In the genomic region with DNA sequence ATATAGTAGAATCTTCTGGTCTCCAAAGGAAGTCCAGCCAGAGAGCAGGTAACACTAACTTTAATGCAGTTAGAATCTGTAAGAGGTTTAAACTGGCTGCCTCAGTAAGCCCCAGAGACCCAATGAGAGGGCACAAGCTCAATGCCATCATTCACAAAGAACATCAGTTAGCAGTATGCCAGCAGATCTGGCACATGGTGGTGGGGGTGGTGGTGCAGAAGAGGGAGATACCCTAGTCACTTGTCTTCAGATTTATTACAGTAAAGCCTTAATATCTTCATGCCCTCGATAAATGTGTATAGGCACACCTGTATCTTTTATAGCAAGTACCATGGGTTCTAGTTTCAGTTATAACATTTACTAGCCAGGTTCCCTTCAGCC, we compare ENCODE assay signal across 13 cellular contexts.
A peak's percentile ranks its signal among the peaks of the same experiment; 100 is the strongest.
DNase-seq lines count a peak whose midpoint lies in the region; ATAC-seq and TF ChIP-seq lines count a peak whose summit lies in the region.
"Had no signal": no experiment of that assay in that cellular context is flagged by ENCODE, and none has a peak within 500 bp of the region (broad histone marks: within the 10 kb centered on the region; RNA-seq: fewer than 3 reads in every experiment).

No MANE protein-coding gene starts in this region.

- H3K27ac ChIP-seq in left ventricle myocardium inferior (replicated peaks) (peak overlapping the region; percentile 92), vagina (peak overlapping the region; percentile 79)

- no peaks in the 10 kb centered on the region for H3K27me3 ChIP-seq in left ventricle myocardium inferior (ENCODE audit: low read depth)
- H3K27me3 ChIP-seq in vagina, result no peaks in the 10 kb centered on the region

- CTCF ChIA-PET in activated CD8-positive, alpha-beta T cell treated with anti-CD3 and anti-CD28 coated beads, Interleukin-2, amount 10 ng/mL, durations not matched to agents 7 days and 5 days (lab: Charles Lee), result interaction anchor here (1.1 kb wide), 1 partner anchor 100 kb away, joined by 3 read pairs; no protein-coding TSS in a partner anchor

- H3K36me3 ChIP-seq in left ventricle myocardium inferior, result no peaks in the 10 kb centered on the region
- no peaks in the 10 kb centered on the region for H3K36me3 ChIP-seq in vagina

- H3K36me3 Mint-ChIP-seq in progenitor cell of endocrine pancreas (ENCODE audit: insufficient read depth), result no peaks in the 10 kb centered on the region
- no peaks in the 10 kb centered on the region for H3K36me3 Mint-ChIP-seq in activated CD8-positive, alpha-beta T cell treated with anti-CD3 and anti-CD28 coated beads, Interleukin-2, amount 10 ng/mL, durations not matched to agents 7 days and 5 days (ENCODE audit: low read depth)

- no peak overlapping the region for H3K4me3 ChIP-seq in left ventricle myocardium inferior
- H3K4me3 ChIP-seq in vagina, result no peak overlapping the region

- peak; percentile 31 for DNase-seq in NCI-H1105 (lab: John Stamatoyannopoulos, UW)
- DNase-seq in NCI-H1105 treated with DMSO at 0.1 percent for 48 hours (lab: John Stamatoyannopoulos, UW), result no peak
- DNase-seq in left ventricle myocardium inferior, result peak; percentile 31
- no peak for DNase-seq in progenitor cell of endocrine pancreas (ENCODE audit: low spot score, unreplicated experiment)
- no peak for DNase-seq in vagina (ENCODE audit: extremely low spot score in 2 of 2)
- DNase-seq in NCI-H2171 treated with DMSO at 0.1 percent for 48 hours (lab: John Stamatoyannopoulos, UW), result no peak
- DNase-seq in activated CD8-positive, alpha-beta T cell treated with anti-CD3 and anti-CD28 coated beads, Interleukin-2, amount 10 ng/mL, durations not matched to agents 7 days and 5 days, result no peak
- DNase-seq: 8988T; activated CD4-positive, CD25-positive, alpha-beta regulatory T cell treated with anti-CD3 and anti-CD28 coated beads, Interleukin-2, amount 50 U/mL, for 72 hours; stimulated activated naive CD8-positive, alpha-beta T cell treated with anti-CD3 and anti-CD28 coated beads, Interleukin-15, amount 100 ng/mL, for 72 hours; SW 1271 had no signal

- intact Hi-C loops in left ventricle myocardium inferior (cut with micrococcal nuclease) (loop anchor here (10.0 kb wide), 1 partner anchor 80 kb away; no protein-coding TSS in a partner anchor), vagina (cut with DNase I) (no loop called here)

- POLR2A ChIA-PET in activated CD8-positive, alpha-beta T cell treated with anti-CD3 and anti-CD28 coated beads, Interleukin-2, amount 10 ng/mL, durations not matched to agents 7 days and 5 days (lab: Charles Lee), result no interaction called here

- TF ChIP-seq POLR2A in vagina (IDR thresholded peaks at IDR 0.05), result no peak

- H3K27ac Mint-ChIP-seq in progenitor cell of endocrine pancreas, result peak overlapping the region; percentile 92
- H3K27ac Mint-ChIP-seq in activated CD8-positive, alpha-beta T cell treated with anti-CD3 and anti-CD28 coated beads, Interleukin-2, amount 10 ng/mL, durations not matched to agents 7 days and 5 days, result no peak overlapping the region
- H3K27ac Mint-ChIP-seq: activated T-helper 1 cell treated with anti-CD3 and anti-CD28 coated beads, Interleukin-12 subunit alpha, Interleukin-12 subunit beta, Interleukin-2, Interleukin-4 antibody, amounts not matched to agents 30 ng/mL and 10 ng/mL and 1 ng/mL, durations not matched to agents 14 hours and 24 hours and 36 hours; stimulated activated naive CD8-positive, alpha-beta T cell treated with anti-CD3 and anti-CD28 coated beads, Interleukin-15, amount 100 ng/mL, for 72 hours had no signal

- peaks cover 98% of the 10 kb centered on the region for H3K4me1 ChIP-seq in left ventricle myocardium inferior
- peaks cover 40% of the 10 kb centered on the region for H3K4me1 ChIP-seq in vagina

- H3K9me3 Mint-ChIP-seq in progenitor cell of endocrine pancreas (ENCODE audit: low read depth), result no peaks in the 10 kb centered on the region
- no peaks in the 10 kb centered on the region for H3K9me3 Mint-ChIP-seq in activated CD8-positive, alpha-beta T cell treated with anti-CD3 and anti-CD28 coated beads, Interleukin-2, amount 10 ng/mL, durations not matched to agents 7 days and 5 days (ENCODE audit: insufficient read depth)
- H3K9me3 Mint-ChIP-seq: activated T-helper 1 cell treated with anti-CD3 and anti-CD28 coated beads, Interleukin-12 subunit alpha, Interleukin-12 subunit beta, Interleukin-2, Interleukin-4 antibody, amounts not matched to agents 30 ng/mL and 10 ng/mL and 1 ng/mL, durations not matched to agents 14 hours and 24 hours and 36 hours; stimulated activated naive CD8-positive, alpha-beta T cell treated with anti-CD3 and anti-CD28 coated beads, Interleukin-15, amount 100 ng/mL, for 72 hours had no signal

- TF ChIP-seq CTCF in left ventricle myocardium inferior (IDR thresholded peaks at IDR 0.05; ENCODE audit: borderline replicate concordance) (no peak), progenitor cell of endocrine pancreas (IDR thresholded peaks at IDR 0.05; ENCODE audit: unreplicated experiment) (no peak), vagina (IDR thresholded peaks at IDR 0.05) (no peak)

- H3K4me1 Mint-ChIP-seq in progenitor cell of endocrine pancreas (ENCODE audit: low read depth), result peaks cover 60% of the 10 kb centered on the region
- no peaks in the 10 kb centered on the region for H3K4me1 Mint-ChIP-seq in activated CD8-positive, alpha-beta T cell treated with anti-CD3 and anti-CD28 coated beads, Interleukin-2, amount 10 ng/mL, durations not matched to agents 7 days and 5 days (ENCODE audit: low read depth)
- H3K4me1 Mint-ChIP-seq: stimulated activated naive CD8-positive, alpha-beta T cell treated with anti-CD3 and anti-CD28 coated beads, Interleukin-15, amount 100 ng/mL, for 72 hours had no signal

- ATAC-seq in HG02852 (IDR thresholded peaks at IDR 0.05; ENCODE audit: unreplicated experiment), result no peak
- ATAC-seq in activated CD8-positive, alpha-beta T cell treated with anti-CD3 and anti-CD28 coated beads, Interleukin-2, amount 10 ng/mL, durations not matched to agents 7 days and 5 days, result no peak
- ATAC-seq: stimulated activated naive CD8-positive, alpha-beta T cell treated with anti-CD3 and anti-CD28 coated beads, Interleukin-15, amount 100 ng/mL, for 72 hours had no signal

- H3K4me3 Mint-ChIP-seq in progenitor cell of endocrine pancreas (ENCODE audit: low read depth), result peak overlapping the region; percentile 25
- H3K4me3 Mint-ChIP-seq in activated CD8-positive, alpha-beta T cell treated with anti-CD3 and anti-CD28 coated beads, Interleukin-2, amount 10 ng/mL, durations not matched to agents 7 days and 5 days, result no peak overlapping the region
- H3K4me3 Mint-ChIP-seq: activated T-helper 1 cell treated with anti-CD3 and anti-CD28 coated beads, Interleukin-12 subunit alpha, Interleukin-12 subunit beta, Interleukin-2, Interleukin-4 antibody, amounts not matched to agents 30 ng/mL and 10 ng/mL and 1 ng/mL, durations not matched to agents 14 hours and 24 hours and 36 hours; stimulated activated naive CD8-positive, alpha-beta T cell treated with anti-CD3 and anti-CD28 coated beads, Interleukin-15, amount 100 ng/mL, for 72 hours had no signal

- H3K27me3 Mint-ChIP-seq in progenitor cell of endocrine pancreas, result peaks cover 8% of the 10 kb centered on the region
- H3K27me3 Mint-ChIP-seq in activated CD8-positive, alpha-beta T cell treated with anti-CD3 and anti-CD28 coated beads, Interleukin-2, amount 10 ng/mL, durations not matched to agents 7 days and 5 days (ENCODE audit: low read depth), result peaks cover 2% of the 10 kb centered on the region

- H3K9me3 ChIP-seq in left ventricle myocardium inferior (replicated peaks), result no peaks in the 10 kb centered on the region
- H3K9me3 ChIP-seq in vagina, result no peaks in the 10 kb centered on the region

Comparison
In these comparisons a context has a peak if more than half of its experiments do, and no peak if none do; other contexts are left out.
1. DNase-seq: peak in NCI-H1105 (single experiment) and left ventricle myocardium inferior (single experiment); none in NCI-H1105 treated with DMSO at 0.1 percent for 48 hours (single experiment), progenitor cell of endocrine pancreas (single experiment), vagina (0 of 2), NCI-H2171 treated with DMSO at 0.1 percent for 48 hours (single experiment) and activated CD8-positive, alpha-beta T cell treated with anti-CD3 and anti-CD28 coated beads, Interleukin-2, amount 10 ng/mL, durations not matched to agents 7 days and 5 days (single experiment).